12 cellular contexts compared by ENCODE assay signal in genomic region chr4:87032884-87033533, GRCh38.
A peak's percentile ranks its signal among the peaks of the same experiment; 100 is the strongest.
DNase-seq lines count a peak whose midpoint lies in the region; ATAC-seq and TF ChIP-seq lines count a peak whose summit lies in the region.
"Had no signal": no experiment of that assay in that cellular context is flagged by ENCODE, and none has a peak within 500 bp of the region (broad histone marks: within the 10 kb centered on the region; RNA-seq: fewer than 3 reads in every experiment).

No MANE protein-coding gene starts in this region.

- peaks cover 78 to 93% (median 91%) of the 10 kb centered on the region in 4 donors for H3K4me1 ChIP-seq in upper lobe of left lung

- 53 to 61% methylated on average over 3 of the region's 3 CpGs for WGBS in upper lobe of left lung, 2 donors

- TF ChIP-seq CTCF in epithelial cell of esophagus (IDR thresholded peaks at IDR 0.05; ENCODE audit: insufficient read depth, low read depth, low read length, missing control alignments): no peak
- TF ChIP-seq CTCF in upper lobe of left lung (IDR thresholded peaks at IDR 0.05): no peak
- no peak for TF ChIP-seq CTCF in WERI-Rb-1 (IDR thresholded peaks at IDR 0.05; ENCODE audit: low read depth, low read length)

- peak in 1 of 4 donors; percentile 31 for TF ChIP-seq EP300 in upper lobe of left lung (IDR thresholded peaks at IDR 0.05)

- H3K27me3 ChIP-seq in upper lobe of left lung (no peaks in the 10 kb centered on the region), WERI-Rb-1 (ENCODE audit: insufficient read depth, low read depth, severe bottlenecking) (no peaks in the 10 kb centered on the region)

- TF ChIP-seq POLR2A in upper lobe of left lung (IDR thresholded peaks at IDR 0.05): no peak

- peak overlapping the region; percentile 3 to 78 (median 56) for H3K27ac ChIP-seq in upper lobe of left lung
- H3K27ac ChIP-seq in WERI-Rb-1: no peak overlapping the region
- H3K27ac ChIP-seq: 22Rv1 had no signal

- H3K36me3 ChIP-seq in upper lobe of left lung (no peaks in the 10 kb centered on the region), WERI-Rb-1 (no peaks in the 10 kb centered on the region)

- no peaks in the 10 kb centered on the region for H3K9me3 ChIP-seq in upper lobe of left lung
- no peaks in the 10 kb centered on the region for H3K9me3 ChIP-seq in WERI-Rb-1 (ENCODE audit: severe bottlenecking)

- peak; percentile 29 for DNase-seq in DMS 273 (lab: John Stamatoyannopoulos, UW; ENCODE audit: unreplicated experiment)
- DNase-seq in DMS 273 treated with DMSO at 0.1 percent for 48 hours (lab: John Stamatoyannopoulos, UW): no peak
- peak; percentile 41 for DNase-seq in epithelial cell of esophagus (ENCODE audit: low read depth)
- DNase-seq in midbrain (lab: John Stamatoyannopoulos, UW): peak; percentile 24
- no peak for DNase-seq in upper lobe of left lung
- no peak for DNase-seq in WERI-Rb-1
- DNase-seq: activated naive CD4-positive, alpha-beta T cell treated with anti-CD3 and anti-CD28 coated beads, Interleukin-2, amount 50 U/mL, for 16 hours; NCI-H2171 treated with DMSO at 0.1 percent for 48 hours; T-helper 9 cell had no signal

- no peak overlapping the region for H3K4me3 ChIP-seq in epithelial cell of esophagus (ENCODE audit: low read length)
- H3K4me3 ChIP-seq in upper lobe of left lung: no peak overlapping the region
- H3K4me3 ChIP-seq in WERI-Rb-1 (ENCODE audit: low read depth, low read length): no peak overlapping the region

- ATAC-seq in upper lobe of left lung (ENCODE audit: low FRiP score in 2 of 2) (peak in 1 of 2 donors; percentile 5), HG03095 (IDR thresholded peaks at IDR 0.05; ENCODE audit: unreplicated experiment) (no peak), GM21367 (IDR thresholded peaks at IDR 0.05; ENCODE audit: unreplicated experiment) (no peak)

Comparison
In these comparisons a context has a peak if more than half of its experiments do, and no peak if none do; other contexts are left out.
1. DNase-seq: peak in DMS 273 (single experiment), epithelial cell of esophagus (single experiment) and midbrain (single experiment); none in DMS 273 treated with DMSO at 0.1 percent for 48 hours (single experiment), upper lobe of left lung (0 of 2) and WERI-Rb-1 (single experiment).